In genomic region chr13:35675651-35676050, GRCh38 we compare ENCODE assay signal across 22 cellular contexts.
DNase-seq lines count a peak whose midpoint lies in the region; ATAC-seq, FAIRE-seq and TF ChIP-seq lines count a peak whose summit lies in the region.
"Had no signal": no experiment of that assay in that cellular context is flagged by ENCODE, and none has a peak within 500 bp of the region (broad histone marks: within the 10 kb centered on the region; RNA-seq: fewer than 3 reads in every experiment).

No MANE protein-coding gene starts in this region.

- H3K27me3 ChIP-seq in small intestine (ENCODE audit: control insufficient read depth in 2 of 2, insufficient read depth in 2 of 2, low read length in 2 of 2) = no peaks in the 10 kb centered on the region
- H3K27me3 ChIP-seq: BE2C had no signal

- no peak for ATAC-seq in stimulated activated effector memory CD8-positive, alpha-beta T cell treated with anti-CD3 and anti-CD28 coated beads, Interleukin-12 subunit alpha, Interleukin-12 subunit beta, amount 100 ng/mL, for 72 hours
- no peak for ATAC-seq in HG02852 (IDR thresholded peaks at IDR 0.05; ENCODE audit: unreplicated experiment)
- ATAC-seq in activated CD8-positive, alpha-beta T cell treated with anti-CD3 and anti-CD28 coated beads for 36 hours = no peak
- ATAC-seq: K562, T-helper 17 cell had no signal

- POLR2A ChIA-PET in activated CD8-positive, alpha-beta T cell treated with anti-CD3 and anti-CD28 coated beads for 36 hours (lab: Charles Lee) = no interaction called here

- no peaks in the 10 kb centered on the region for H3K4me1 ChIP-seq in small intestine (ENCODE audit: control insufficient read depth in 2 of 2, insufficient read depth in 1 of 2, low read depth in 1 of 2, low read length in 1 of 2)
- H3K4me1 ChIP-seq: BE2C had no signal

- no peak overlapping the region for H3K4me3 Mint-ChIP-seq in stimulated activated effector memory CD8-positive, alpha-beta T cell treated with anti-CD3 and anti-CD28 coated beads, Interleukin-12 subunit alpha, Interleukin-12 subunit beta, amount 100 ng/mL, for 72 hours
- H3K4me3 Mint-ChIP-seq in activated CD8-positive, alpha-beta T cell treated with anti-CD3 and anti-CD28 coated beads for 36 hours = no peak overlapping the region
- H3K4me3 Mint-ChIP-seq: CD8-positive, alpha-beta memory T cell; T-helper 17 cell had no signal

- peak; percentile 57 for DNase-seq in DMS 273 treated with DMSO at 0.1 percent for 48 hours (lab: John Stamatoyannopoulos, UW)
- DNase-seq in NCI-H1694 treated with DMSO at 0.1 percent for 48 hours (lab: John Stamatoyannopoulos, UW) = peak; percentile 73
- DNase-seq in NCI-H510A (lab: John Stamatoyannopoulos, UW) = peak; percentile 17
- peak; percentile 86 for DNase-seq in cerebellar cortex (ENCODE audit: low spot score)
- no peak for DNase-seq in stimulated activated effector memory CD8-positive, alpha-beta T cell treated with anti-CD3 and anti-CD28 coated beads, Interleukin-12 subunit alpha, Interleukin-12 subunit beta, amount 100 ng/mL, for 72 hours (ENCODE audit: low spot score in 2 of 2)
- DNase-seq in small intestine = no peak
- no peak for DNase-seq in activated CD8-positive, alpha-beta T cell treated with anti-CD3 and anti-CD28 coated beads for 36 hours
- DNase-seq: BE2C; CD8-positive, alpha-beta memory T cell; DMS79; HCEC 1CT; NCI-H2081; NCI-H526 treated with DMSO at 0.1 percent for 48 hours; SHP77 treated with DMSO at 0.1 percent for 48 hours; T-helper 17 cell had no signal

- H3K4me3 ChIP-seq in small intestine (ENCODE audit: low read depth in 1 of 2, low read length in 2 of 2) = no peak overlapping the region
- H3K4me3 ChIP-seq: K562 had no signal

- TF ChIP-seq CTCF in activated CD8-positive, alpha-beta T cell treated with anti-CD3 and anti-CD28 coated beads for 36 hours (IDR thresholded peaks at IDR 0.05) = no peak

- 90 to 95% (median 91%) methylated on average over 4 of the region's 4 CpGs for WGBS in small intestine, 3 donors

- no peak overlapping the region for H3K27ac Mint-ChIP-seq in stimulated activated effector memory CD8-positive, alpha-beta T cell treated with anti-CD3 and anti-CD28 coated beads, Interleukin-12 subunit alpha, Interleukin-12 subunit beta, amount 100 ng/mL, for 72 hours
- no peak overlapping the region for H3K27ac Mint-ChIP-seq in activated CD8-positive, alpha-beta T cell treated with anti-CD3 and anti-CD28 coated beads for 36 hours
- H3K27ac Mint-ChIP-seq: T-helper 17 cell had no signal

- H3K36me3 Mint-ChIP-seq in stimulated activated effector memory CD8-positive, alpha-beta T cell treated with anti-CD3 and anti-CD28 coated beads, Interleukin-12 subunit alpha, Interleukin-12 subunit beta, amount 100 ng/mL, for 72 hours = no peaks in the 10 kb centered on the region
- no peaks in the 10 kb centered on the region for H3K36me3 Mint-ChIP-seq in activated CD8-positive, alpha-beta T cell treated with anti-CD3 and anti-CD28 coated beads for 36 hours (ENCODE audit: low read depth)
- H3K36me3 Mint-ChIP-seq: CD8-positive, alpha-beta memory T cell had no signal

- no peak for FAIRE-seq in small intestine (lab: Jason Lieb, UNC)
- FAIRE-seq: G401.6, GM12891, GM19239, K562, RCC 7860, TTC549 had no signal

- H3K27ac ChIP-seq in small intestine (ENCODE audit: low read depth in 1 of 2, low read length in 1 of 2) = no peak overlapping the region

- no peaks in the 10 kb centered on the region for H3K4me1 Mint-ChIP-seq in stimulated activated effector memory CD8-positive, alpha-beta T cell treated with anti-CD3 and anti-CD28 coated beads, Interleukin-12 subunit alpha, Interleukin-12 subunit beta, amount 100 ng/mL, for 72 hours
- H3K4me1 Mint-ChIP-seq in activated CD8-positive, alpha-beta T cell treated with anti-CD3 and anti-CD28 coated beads for 36 hours (ENCODE audit: low read depth) = no peaks in the 10 kb centered on the region
- H3K4me1 Mint-ChIP-seq: CD8-positive, alpha-beta memory T cell; T-helper 17 cell had no signal

- no peaks in the 10 kb centered on the region for H3K36me3 ChIP-seq in small intestine (ENCODE audit: control insufficient read depth in 2 of 2, insufficient read depth in 2 of 2, low read length in 2 of 2)

- H3K9me3 ChIP-seq in small intestine (ENCODE audit: control insufficient read depth, low read depth) = no peaks in the 10 kb centered on the region
- H3K9me3 ChIP-seq: BE2C had no signal

- no peaks in the 10 kb centered on the region for H3K27me3 Mint-ChIP-seq in activated CD8-positive, alpha-beta T cell treated with anti-CD3 and anti-CD28 coated beads for 36 hours
- H3K27me3 Mint-ChIP-seq: T-helper 17 cell had no signal

- CTCF ChIA-PET in activated CD8-positive, alpha-beta T cell treated with anti-CD3 and anti-CD28 coated beads for 36 hours (lab: Charles Lee) = no interaction called here

- peaks cover 5% of the 10 kb centered on the region for H3K9me3 Mint-ChIP-seq in stimulated activated effector memory CD8-positive, alpha-beta T cell treated with anti-CD3 and anti-CD28 coated beads, Interleukin-12 subunit alpha, Interleukin-12 subunit beta, amount 100 ng/mL, for 72 hours
- H3K9me3 Mint-ChIP-seq in activated CD8-positive, alpha-beta T cell treated with anti-CD3 and anti-CD28 coated beads for 36 hours = no peaks in the 10 kb centered on the region

- intact Hi-C loops in activated CD8-positive, alpha-beta T cell treated with anti-CD3 and anti-CD28 coated beads for 36 hours (cut with micrococcal nuclease) = no loop called here

Comparison
In these comparisons a context has a peak if more than half of its experiments do, and no peak if none do; other contexts are left out.
1. DNase-seq: peak in DMS 273 treated with DMSO at 0.1 percent for 48 hours (single experiment), NCI-H1694 treated with DMSO at 0.1 percent for 48 hours (single experiment), NCI-H510A (single experiment) and cerebellar cortex (single experiment); none in stimulated activated effector memory CD8-positive, alpha-beta T cell treated with anti-CD3 and anti-CD28 coated beads, Interleukin-12 subunit alpha, Interleukin-12 subunit beta, amount 100 ng/mL, for 72 hours (0 of 2), small intestine (single experiment) and activated CD8-positive, alpha-beta T cell treated with anti-CD3 and anti-CD28 coated beads for 36 hours (single experiment).